In genomic region chr1:209319549-209319948, GRCh38 we compare ENCODE assay signal across 30 cellular contexts.
DNase-seq lines count a peak whose midpoint lies in the region; ATAC-seq and TF ChIP-seq lines count a peak whose summit lies in the region.
"Had no signal": no experiment of that assay in that cellular context is flagged by ENCODE, and none has a peak within 500 bp of the region (broad histone marks: within the 10 kb centered on the region; RNA-seq: fewer than 3 reads in every experiment).

No MANE protein-coding gene starts in this region.

- CTCF ChIA-PET in SK-N-SH (lab: Yijun Ruan, JAX), result interaction anchor here (1.2 to 2.0 kb wide), 2 partner anchors 15 to 21 kb away, joined by 3 to 6 read pairs; no protein-coding TSS in a partner anchor

- H2AFZ ChIP-seq in SK-N-SH (ENCODE audit: low read depth), result no peak overlapping the region; the same call in 1 of the 2 replicates
- H2AFZ ChIP-seq in trophoblast cell (ENCODE audit: insufficient read depth, low read length, poor library complexity), result no peak overlapping the region

- no peak overlapping the region for H2BK12ac ChIP-seq in trophoblast cell (ENCODE audit: low read length)

- no peak overlapping the region for H4K8ac ChIP-seq in trophoblast cell (ENCODE audit: low read depth, low read length)

- no peak overlapping the region for H3K9ac ChIP-seq in SK-N-SH
- no peak overlapping the region for H3K9ac ChIP-seq in trophoblast cell (ENCODE audit: low read length)

- WGBS in SK-N-SH (ENCODE audit: low lambda C conversion rate), result 82% methylated on average over 3 of the region's 3 CpGs
- WGBS in trophoblast cell (ENCODE audit: extremely low coverage, insufficient coverage, insufficient read length), result no CpG with 5 or more reads among the region's 3 CpGs

- no peak overlapping the region for H4K91ac ChIP-seq in trophoblast cell (ENCODE audit: low read depth, low read length)

- H3F3A ChIP-seq in SK-N-SH (replicated peaks; ENCODE audit: insufficient read depth), result no peaks in the 10 kb centered on the region

- H2AK5ac ChIP-seq in trophoblast cell (ENCODE audit: low read length), result no peak overlapping the region

- no peaks in the 10 kb centered on the region for H3K79me1 ChIP-seq in trophoblast cell (ENCODE audit: low read length)

- H3K36me3 ChIP-seq in SK-N-SH (replicated peaks in 1 of 2; ENCODE audit: control insufficient read depth in 1 of 2, insufficient read depth in 2 of 2, low read length in 1 of 2) (no peaks in the 10 kb centered on the region), trophoblast cell (ENCODE audit: control insufficient read depth in 1 of 2, insufficient read depth in 2 of 2, low read length in 2 of 2) (no peaks in the 10 kb centered on the region)
- H3K36me3 ChIP-seq: left lung, spleen had no signal

- H3K4ac ChIP-seq in trophoblast cell (ENCODE audit: low read depth, low read length), result no peak overlapping the region

- H3K4me3 ChIP-seq in SK-N-SH (ENCODE audit: low read depth in 2 of 2, low read length in 1 of 2) (no peak overlapping the region), trophoblast cell (ENCODE audit: low read depth, low read length) (no peak overlapping the region)
- H3K4me3 ChIP-seq: GM12878, left lung, spleen, testis had no signal

- H4K20me1 ChIP-seq in SK-N-SH (ENCODE audit: insufficient read depth), result no peaks in the 10 kb centered on the region

- H3K27me3 ChIP-seq in SK-N-SH (ENCODE audit: insufficient read depth), result no peaks in the 10 kb centered on the region
- no peaks in the 10 kb centered on the region for H3K27me3 ChIP-seq in trophoblast cell (ENCODE audit: insufficient read depth, low read length)
- H3K27me3 ChIP-seq: left lung, spleen, testis had no signal

- H3K23ac ChIP-seq in trophoblast cell (ENCODE audit: low read length), result no peak overlapping the region

- no peak for TF ChIP-seq RAD21 in SK-N-SH (IDR thresholded peaks at IDR 0.05; ENCODE audit: low read length)

- no peak overlapping the region for H4K12ac ChIP-seq in trophoblast cell (ENCODE audit: low read depth, low read length)

- POLR2A ChIA-PET in SK-N-SH (lab: Yijun Ruan, JAX), result no interaction called here

- no peaks in the 10 kb centered on the region for H3K9me3 ChIP-seq in SK-N-SH
- no peaks in the 10 kb centered on the region for H3K9me3 ChIP-seq in trophoblast cell (ENCODE audit: insufficient read depth, low read depth, low read length)
- H3K9me3 ChIP-seq: left lung, spleen, testis had no signal

- DNase-seq in SK-N-SH (no peak), RPMI7951 (ENCODE audit: low read depth) (peak; percentile 20), epithelial cell of prostate (ENCODE audit: low read depth, low spot score) (no peak), trophoblast cell (peak in 1 of 2 donors; percentile 2), NCI-H1417 (lab: John Stamatoyannopoulos, UW) (no peak), nucleus accumbens (lab: John Stamatoyannopoulos, UW) (no peak)
- DNase-seq: activated CD4-positive, alpha-beta T cell treated with anti-CD3 and anti-CD28 coated beads, Interleukin-2, amount 10 ng/mL, durations not matched to agents 24 days and 14 days; activated CD8-positive, alpha-beta memory T cell treated with anti-CD3 and anti-CD28 coated beads for 24 hours; activated naive CD4-positive, alpha-beta T cell treated with anti-CD3 and anti-CD28 coated beads, Interleukin-2, amount 50 U/mL, for 16 hours; activated T-cell treated with anti-CD3 and anti-CD28 coated beads for 4 hours; amniotic stem cell; CD4-positive, alpha-beta T cell; immature natural killer cell; left lung; NCI-H1092; NCI-H1930; NCI-H524 treated with DMSO at 0.1 percent for 48 hours; OCI-M1; posterior cingulate gyrus; right cardiac atrium; SHP77; spleen; stimulated activated CD4-positive, alpha-beta T cell treated with anti-CD3 and anti-CD28 coated beads, Interleukin-2, amount 100 ng/mL, for 24 hours; stimulated activated naive CD8-positive, alpha-beta T cell treated with anti-CD3 and anti-CD28 coated beads, Interleukin-15, Interleukin-2, amounts not matched to agents 100 U/mL and 50 U/mL, for 24 hours; testis had no signal

- H2BK120ac ChIP-seq in trophoblast cell (ENCODE audit: insufficient read depth, low read length, poor library complexity), result peak overlapping the region; percentile 17

- H3K4me2 ChIP-seq in SK-N-SH (no peak overlapping the region), trophoblast cell (ENCODE audit: low read length) (no peak overlapping the region)

- H3K14ac ChIP-seq in trophoblast cell (ENCODE audit: low read length), result no peak overlapping the region

- H2BK5ac ChIP-seq in trophoblast cell (ENCODE audit: low read depth, low read length, poor library complexity), result no peak overlapping the region

- ATAC-seq in SK-N-SH treated with all-trans-retinoic acid at 6 μM for 48 hours (peak; percentile 62), GM18861 (IDR thresholded peaks at IDR 0.05; ENCODE audit: unreplicated experiment) (no peak)
- ATAC-seq: GM12878; left lung; right cardiac atrium; stimulated activated naive CD8-positive, alpha-beta T cell treated with anti-CD3 and anti-CD28 coated beads, Interleukin-15, Interleukin-2, amounts not matched to agents 100 U/mL and 50 U/mL, for 24 hours had no signal

- H3K27ac ChIP-seq in SK-N-SH (ENCODE audit: low read depth in 2 of 2, low read length in 1 of 2), result peak overlapping the region in 1 of 2 experiments; percentile 25; a peak in 1 of 4 replicates
- H3K27ac ChIP-seq in epithelial cell of prostate, result peak overlapping the region; percentile 47
- H3K27ac ChIP-seq in trophoblast cell (ENCODE audit: low read depth, low read length), result no peak overlapping the region
- H3K27ac ChIP-seq: 22Rv1, left lung, spleen, testis, VCaP had no signal

- H3K4me1 ChIP-seq in SK-N-SH (ENCODE audit: control insufficient read depth in 1 of 2, insufficient read depth in 2 of 2, low read depth in 1 of 2, low read length in 1 of 2), result 0 out of 4 replicates have a peak, but pooled peaks cover 0 to 5% of the 10 kb centered on the region in 2 experiments
- H3K4me1 ChIP-seq in trophoblast cell (ENCODE audit: control insufficient read depth in 1 of 2, insufficient read depth in 2 of 2, low read length in 2 of 2), result peaks cover 2 to 3% of the 10 kb centered on the region in 2 experiments
- H3K4me1 ChIP-seq: left lung, spleen, testis had no signal

- TF ChIP-seq CTCF in SK-N-SH (IDR thresholded peaks at IDR 0.05), result no peak; the same call in 1 of the 2 replicates

- H3K18ac ChIP-seq in trophoblast cell (ENCODE audit: low read length), result no peak overlapping the region

- no peak for TF ChIP-seq EP300 in SK-N-SH (IDR thresholded peaks at IDR 0.05; ENCODE audit: borderline replicate concordance in 1 of 2, low read depth in 1 of 2, low read length in 1 of 2)

- no peaks in the 10 kb centered on the region for H3K9me2 ChIP-seq in SK-N-SH

- H3K79me2 ChIP-seq in SK-N-SH (ENCODE audit: insufficient read depth) (no peaks in the 10 kb centered on the region), trophoblast cell (ENCODE audit: control insufficient read depth, insufficient read depth, low read length, poor library complexity) (no peaks in the 10 kb centered on the region)

TF ChIP-seq in SK-N-SH treated with all-trans-retinoic acid at 6 μM for 48 hours, 23 proteins besides CTCF, POLR2A, EP300 and RAD21 (continues in another document):
- no peak for TF ChIP-seq ESRRG (CRISPR knock-in tag; IDR thresholded peaks at IDR 0.05)
- no peak for TF ChIP-seq POU6F1 (CRISPR knock-in tag; IDR thresholded peaks at IDR 0.05; ENCODE audit: borderline replicate concordance, low read depth)
- no peak for TF ChIP-seq ZC3H10 (CRISPR knock-in tag; IDR thresholded peaks at IDR 0.05)
- TF ChIP-seq PPARA (CRISPR knock-in tag; IDR thresholded peaks at IDR 0.05; ENCODE audit: borderline replicate concordance), result no peak

TF ChIP-seq in SK-N-SH, 30 proteins besides CTCF, POLR2A, EP300 and RAD21 (continues in another document):
- TF ChIP-seq, protein P1, sequence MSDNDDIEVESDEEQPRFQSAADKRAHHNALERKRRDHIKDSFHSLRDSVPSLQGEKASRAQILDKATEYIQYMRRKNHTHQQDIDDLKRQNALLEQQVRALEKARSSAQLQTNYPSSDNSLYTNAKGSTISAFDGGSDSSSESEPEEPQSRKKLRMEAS (IDR thresholded peaks at IDR 0.05; ENCODE audit: low read depth), result no peak
- TF ChIP-seq, protein P2, sequence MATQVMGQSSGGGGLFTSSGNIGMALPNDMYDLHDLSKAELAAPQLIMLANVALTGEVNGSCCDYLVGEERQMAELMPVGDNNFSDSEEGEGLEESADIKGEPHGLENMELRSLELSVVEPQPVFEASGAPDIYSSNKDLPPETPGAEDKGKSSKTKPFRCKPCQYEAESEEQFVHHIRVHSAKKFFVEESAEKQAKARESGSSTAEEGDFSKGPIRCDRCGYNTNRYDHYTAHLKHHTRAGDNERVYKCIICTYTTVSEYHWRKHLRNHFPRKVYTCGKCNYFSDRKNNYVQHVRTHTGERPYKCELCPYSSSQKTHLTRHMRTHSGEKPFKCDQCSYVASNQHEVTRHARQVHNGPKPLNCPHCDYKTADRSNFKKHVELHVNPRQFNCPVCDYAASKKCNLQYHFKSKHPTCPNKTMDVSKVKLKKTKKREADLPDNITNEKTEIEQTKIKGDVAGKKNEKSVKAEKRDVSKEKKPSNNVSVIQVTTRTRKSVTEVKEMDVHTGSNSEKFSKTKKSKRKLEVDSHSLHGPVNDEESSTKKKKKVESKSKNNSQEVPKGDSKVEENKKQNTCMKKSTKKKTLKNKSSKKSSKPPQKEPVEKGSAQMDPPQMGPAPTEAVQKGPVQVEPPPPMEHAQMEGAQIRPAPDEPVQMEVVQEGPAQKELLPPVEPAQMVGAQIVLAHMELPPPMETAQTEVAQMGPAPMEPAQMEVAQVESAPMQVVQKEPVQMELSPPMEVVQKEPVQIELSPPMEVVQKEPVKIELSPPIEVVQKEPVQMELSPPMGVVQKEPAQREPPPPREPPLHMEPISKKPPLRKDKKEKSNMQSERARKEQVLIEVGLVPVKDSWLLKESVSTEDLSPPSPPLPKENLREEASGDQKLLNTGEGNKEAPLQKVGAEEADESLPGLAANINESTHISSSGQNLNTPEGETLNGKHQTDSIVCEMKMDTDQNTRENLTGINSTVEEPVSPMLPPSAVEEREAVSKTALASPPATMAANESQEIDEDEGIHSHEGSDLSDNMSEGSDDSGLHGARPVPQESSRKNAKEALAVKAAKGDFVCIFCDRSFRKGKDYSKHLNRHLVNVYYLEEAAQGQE (IDR thresholded peaks at IDR 0.05; ENCODE audit: low read depth, low read length), result no peak
- no peak for TF ChIP-seq POLR2AphosphoS5 (IDR thresholded peaks at IDR 0.05; ENCODE audit: low read depth, low read length)
- no peak for TF ChIP-seq GATA2 (CRISPR knock-in tag; IDR thresholded peaks at IDR 0.05)
- TF ChIP-seq TAF1 (IDR thresholded peaks at IDR 0.05; ENCODE audit: borderline replicate concordance, low read depth, low read length), result no peak
